In genomic region chr1:114379358-114379757, GRCh38 we compare ENCODE assay signal across 2 cellular contexts.
TF ChIP-seq lines count a peak whose summit lies in the region.

No MANE protein-coding gene starts in this region.

TF ChIP-seq in IMR-90, 13 proteins besides CTCF, POLR2A, EP300 and RAD21:
- TF ChIP-seq CEBPB (IDR thresholded peaks at IDR 0.05; ENCODE audit: low read depth, low read length): 0 out of 2 replicates have a peak, but pooled peaks have one; percentile 18
- no peak for TF ChIP-seq SMC3 (IDR thresholded peaks at IDR 0.05; ENCODE audit: low read depth, low read length)

TF ChIP-seq in K562, 482 proteins besides CTCF, POLR2A, EP300 and RAD21:
- TF ChIP-seq OTX1 (CRISPR knock-in tag; IDR thresholded peaks at IDR 0.05) (no peak), CEBPG (CRISPR knock-in tag; IDR thresholded peaks at IDR 0.05) (peak; percentile 53; the same call in 1 of the 2 replicates), CEBPG (tag; conservative IDR thresholded peaks at IDR 0.05 in 1 of 2, IDR thresholded peaks at IDR 0.05 in 1 of 2) (peak in 1 of 2 experiments; percentile 80; a peak in 2 of 4 replicates), LARP7 (IDR thresholded peaks at IDR 0.05) (no peak), CEBPB (tag; IDR thresholded peaks at IDR 0.05) (peak; percentile 85), ZNF830 (CRISPR knock-in tag; IDR thresholded peaks at IDR 0.05) (no peak)
